ENCODE assay signal across 8 cellular contexts in the genomic region with DNA sequence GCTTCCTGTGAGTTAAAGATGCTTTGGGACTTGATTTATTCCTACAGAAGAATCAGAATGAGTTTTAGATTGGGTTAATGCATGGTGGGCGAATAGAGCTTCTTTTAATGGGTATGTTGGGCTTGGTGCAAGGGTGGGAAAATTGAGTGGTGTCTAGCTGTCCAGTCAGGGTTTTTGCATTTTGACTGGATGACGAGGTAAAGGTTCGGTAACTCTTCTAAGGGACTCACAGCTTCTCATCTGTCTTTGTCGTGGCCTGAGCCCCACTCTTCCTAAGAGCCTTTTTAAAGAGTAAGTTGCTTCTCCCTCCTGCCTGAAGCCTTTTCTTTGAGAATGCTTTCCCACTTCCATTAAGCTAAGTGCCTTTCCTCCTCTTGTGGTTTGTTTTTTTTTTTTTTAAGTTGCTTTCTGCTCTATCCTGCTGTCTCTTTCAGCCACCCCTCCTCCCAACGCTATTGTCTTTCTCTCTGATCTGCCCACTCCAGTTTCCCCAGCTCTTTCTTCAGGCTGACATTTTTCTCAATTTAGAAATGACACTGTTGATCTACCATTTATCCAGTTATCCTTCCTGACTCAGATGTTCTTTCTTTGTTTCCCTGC. TPM values are rescaled to one million over a fixed set of nuclear protein-coding genes. Genes with fewer than 3 reads are reported as not detected.
DNase-seq lines count a peak whose midpoint lies in the region; ATAC-seq and TF ChIP-seq lines count a peak whose summit lies in the region.

No MANE protein-coding gene starts in this region.

- H3K9me3 ChIP-seq in left lung (no peaks in the 10 kb centered on the region), thymus (ENCODE audit: control insufficient read depth) (no peaks in the 10 kb centered on the region)

- WGBS in thymus: 39% methylated on average over 5 of the region's 5 CpGs

- intact Hi-C loops in left lung (cut with DNase I): no loop called here

- peaks cover 34% of the 10 kb centered on the region for H3K4me1 Mint-ChIP-seq in activated CD8-positive, alpha-beta memory T cell treated with anti-CD3 and anti-CD28 coated beads, Interleukin-2, amount 10 ng/mL, durations not matched to agents 7 days and 5 days
- peaks cover 36% of the 10 kb centered on the region for H3K4me1 Mint-ChIP-seq in activated naive CD8-positive, alpha-beta T cell (ENCODE audit: low read depth)

- H3K36me3 ChIP-seq in left lung (peaks cover 0 to 7% of the 10 kb centered on the region in 2 donors), thymus (ENCODE audit: control insufficient read depth, insufficient read depth) (peaks cover 11% of the 10 kb centered on the region)

- H3K27me3 Mint-ChIP-seq in activated CD8-positive, alpha-beta memory T cell treated with anti-CD3 and anti-CD28 coated beads, Interleukin-2, amount 10 ng/mL, durations not matched to agents 7 days and 5 days: peaks cover 1% of the 10 kb centered on the region
- no peaks in the 10 kb centered on the region for H3K27me3 Mint-ChIP-seq in activated naive CD8-positive, alpha-beta T cell

- peaks cover 18% of the 10 kb centered on the region for H3K36me3 Mint-ChIP-seq in activated CD8-positive, alpha-beta memory T cell treated with anti-CD3 and anti-CD28 coated beads, Interleukin-2, amount 10 ng/mL, durations not matched to agents 7 days and 5 days
- H3K36me3 Mint-ChIP-seq in activated naive CD8-positive, alpha-beta T cell: no peaks in the 10 kb centered on the region

- peak overlapping the region; percentile 73 for H3K27ac Mint-ChIP-seq in activated CD8-positive, alpha-beta memory T cell treated with anti-CD3 and anti-CD28 coated beads, Interleukin-2, amount 10 ng/mL, durations not matched to agents 7 days and 5 days
- H3K27ac Mint-ChIP-seq in activated naive CD8-positive, alpha-beta T cell: peak overlapping the region; percentile 93

- no peaks in the 10 kb centered on the region for H3K9me3 Mint-ChIP-seq in activated CD8-positive, alpha-beta memory T cell treated with anti-CD3 and anti-CD28 coated beads, Interleukin-2, amount 10 ng/mL, durations not matched to agents 7 days and 5 days (ENCODE audit: low read depth)
- H3K9me3 Mint-ChIP-seq in activated naive CD8-positive, alpha-beta T cell (ENCODE audit: low read depth): no peaks in the 10 kb centered on the region

- peak overlapping the region; percentile 84 for H3K4me3 Mint-ChIP-seq in activated CD8-positive, alpha-beta memory T cell treated with anti-CD3 and anti-CD28 coated beads, Interleukin-2, amount 10 ng/mL, durations not matched to agents 7 days and 5 days
- peak overlapping the region; percentile 97 for H3K4me3 Mint-ChIP-seq in activated naive CD8-positive, alpha-beta T cell

- CTCF ChIA-PET in activated CD8-positive, alpha-beta memory T cell treated with anti-CD3 and anti-CD28 coated beads, Interleukin-2, amount 10 ng/mL, durations not matched to agents 7 days and 5 days (lab: Charles Lee): interaction anchor here (0.6 to 12.9 kb wide), 10 partner anchors 10 to 81 kb away, joined by 3 to 200 read pairs (median 3); partner anchors contain the start of gene CDC42EP2

- TF ChIP-seq CTCF in left lung (IDR thresholded peaks at IDR 0.05): no peak

- H3K4me3 ChIP-seq in left lung (peak overlapping the region; percentile 94 to 97), thymus (ENCODE audit: low read length) (peak overlapping the region; percentile 65)

- H3K27me3 ChIP-seq in left lung (no peaks in the 10 kb centered on the region), thymus (ENCODE audit: control insufficient read depth, insufficient read depth) (no peaks in the 10 kb centered on the region)

- DNase-seq in activated CD8-positive, alpha-beta memory T cell treated with anti-CD3 and anti-CD28 coated beads, Interleukin-2, amount 10 ng/mL, durations not matched to agents 7 days and 5 days: no peak
- DNase-seq in activated CD8-positive, alpha-beta memory T cell treated with anti-CD3 and anti-CD28 coated beads for 24 hours: no peak
- DNase-seq in left lung (no peak), midbrain (lab: John Stamatoyannopoulos, UW) (no peak), NCI-H1092 (lab: John Stamatoyannopoulos, UW) (no peak)

- H3K27ac ChIP-seq in left lung (peak overlapping the region in 1 of 2 donors; percentile 85), thymus (ENCODE audit: low read depth) (no peak overlapping the region)

- H3K4me1 ChIP-seq in left lung (peaks cover 10 to 26% of the 10 kb centered on the region in 2 donors), thymus (ENCODE audit: control insufficient read depth, insufficient read depth, low read length) (peaks cover 8% of the 10 kb centered on the region)

- no peak for ATAC-seq in activated CD8-positive, alpha-beta memory T cell treated with anti-CD3 and anti-CD28 coated beads, Interleukin-2, amount 10 ng/mL, durations not matched to agents 7 days and 5 days
- ATAC-seq in left lung: no peak
- ATAC-seq in GM21576 (IDR thresholded peaks at IDR 0.05; ENCODE audit: unreplicated experiment): no peak

RNA-seq across cellular contexts. Expression of gene DPF2, which starts 1.1 kb away (rescaled TPM):
- total RNA-seq in activated CD8-positive, alpha-beta memory T cell treated with anti-CD3 and anti-CD28 coated beads, Interleukin-2, amount 10 ng/mL, durations not matched to agents 7 days and 5 days: 10 to 100 TPM; 81.4 to 87.2 TPM
- 10 to 100 TPM; 47.4 to 51.4 TPM for total RNA-seq in left lung
- 30.8 TPM for polyA plus RNA-seq in thymus

RNA-seq across cellular contexts. Expression of gene TIGD3, which starts 19.8 kb away (rescaled TPM):
- 1 to 10 TPM; 1.1 TPM for total RNA-seq in activated CD8-positive, alpha-beta memory T cell treated with anti-CD3 and anti-CD28 coated beads, Interleukin-2, amount 10 ng/mL, durations not matched to agents 7 days and 5 days
- total RNA-seq in left lung: under 1 TPM; 0.21 to 0.32 TPM
- polyA plus RNA-seq in thymus: 1.9 TPM

RNA-seq across cellular contexts. Expression of gene CDC42EP2, which starts 20.1 kb away (rescaled TPM):
- total RNA-seq in activated CD8-positive, alpha-beta memory T cell treated with anti-CD3 and anti-CD28 coated beads, Interleukin-2, amount 10 ng/mL, durations not matched to agents 7 days and 5 days: 1 to 10 TPM in 1 of 2 experiments, not detected in 1; 1.4 TPM
- 10 to 100 TPM; 11.6 to 18.5 TPM for total RNA-seq in left lung
- 3.2 TPM for polyA plus RNA-seq in thymus

RNA-seq across cellular contexts. Expression of gene SLC25A45, which starts 47.6 kb away (rescaled TPM):
- 10 to 100 TPM; 19.4 to 25.1 TPM for total RNA-seq in activated CD8-positive, alpha-beta memory T cell treated with anti-CD3 and anti-CD28 coated beads, Interleukin-2, amount 10 ng/mL, durations not matched to agents 7 days and 5 days
- 1 to 10 TPM; 8.4 to 9.8 TPM for total RNA-seq in left lung
- polyA plus RNA-seq in thymus: 35.3 TPM

RNA-seq across cellular contexts. Expression of gene FRMD8, which starts 51.6 kb away (rescaled TPM):
- 10 to 100 TPM; 52.0 to 56.7 TPM for total RNA-seq in activated CD8-positive, alpha-beta memory T cell treated with anti-CD3 and anti-CD28 coated beads, Interleukin-2, amount 10 ng/mL, durations not matched to agents 7 days and 5 days
- total RNA-seq in left lung: 10 to 100 TPM; 31.7 to 31.9 TPM
- polyA plus RNA-seq in thymus: 21.4 TPM

Comparison
In these comparisons a context has a peak if more than half of its experiments do, and no peak if none do; other contexts are left out.
1. RNA of gene CDC42EP2, which starts 20.1 kb away (total RNA-seq): 11.6 to 18.5 TPM in left lung; 1.4 TPM in activated CD8-positive, alpha-beta memory T cell treated with anti-CD3 and anti-CD28 coated beads, Interleukin-2, amount 10 ng/mL, durations not matched to agents 7 days and 5 days; every median in the first group is over 4 times any median in the second.